Comparison of ENCODE assay signal across 1 cellular context in the genomic region with DNA sequence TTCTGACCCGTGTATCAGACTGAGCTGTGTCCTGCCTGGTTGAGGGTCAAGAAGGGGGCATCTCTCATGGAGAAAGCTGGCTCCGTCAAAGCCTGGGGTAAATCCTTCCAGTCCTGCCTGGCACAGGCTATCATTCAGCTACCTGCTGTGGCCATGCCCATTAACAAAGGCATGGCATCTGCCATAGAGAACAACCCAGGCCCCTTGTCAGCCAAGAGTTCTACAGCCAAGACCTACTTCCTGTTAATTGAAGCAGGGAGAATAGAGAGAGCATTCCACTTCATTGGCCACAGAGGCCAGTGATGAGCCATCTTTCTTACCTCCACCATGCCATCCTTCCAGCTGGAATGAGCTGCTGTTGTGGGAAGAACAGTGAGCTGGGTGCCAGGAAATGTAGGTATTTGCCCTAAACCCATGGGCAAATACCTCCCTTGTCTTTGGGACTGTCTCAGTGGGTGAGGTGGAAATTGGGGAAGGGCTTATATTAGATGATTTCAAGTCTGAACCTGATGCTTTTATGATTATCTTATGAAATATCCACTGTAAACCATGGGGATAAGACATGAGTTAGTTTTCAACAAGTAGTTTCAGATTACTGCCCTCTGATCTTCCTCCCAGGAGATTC.
TF ChIP-seq lines count a peak whose summit lies in the region.

No MANE protein-coding gene starts in this region.

TF ChIP-seq in H1, 55 proteins besides CTCF, POLR2A, EP300 and RAD21:
- no peak for TF ChIP-seq CBX5 (IDR thresholded peaks at IDR 0.05; ENCODE audit: low read depth, low read length)
- no peak for TF ChIP-seq CBX8 (IDR thresholded peaks at IDR 0.05; ENCODE audit: borderline replicate concordance, low read depth, low read length)
- no peak for TF ChIP-seq ZNF274 (IDR thresholded peaks at IDR 0.05; ENCODE audit: borderline replicate concordance, extremely low read depth, low read length)
- TF ChIP-seq, protein P1, sequence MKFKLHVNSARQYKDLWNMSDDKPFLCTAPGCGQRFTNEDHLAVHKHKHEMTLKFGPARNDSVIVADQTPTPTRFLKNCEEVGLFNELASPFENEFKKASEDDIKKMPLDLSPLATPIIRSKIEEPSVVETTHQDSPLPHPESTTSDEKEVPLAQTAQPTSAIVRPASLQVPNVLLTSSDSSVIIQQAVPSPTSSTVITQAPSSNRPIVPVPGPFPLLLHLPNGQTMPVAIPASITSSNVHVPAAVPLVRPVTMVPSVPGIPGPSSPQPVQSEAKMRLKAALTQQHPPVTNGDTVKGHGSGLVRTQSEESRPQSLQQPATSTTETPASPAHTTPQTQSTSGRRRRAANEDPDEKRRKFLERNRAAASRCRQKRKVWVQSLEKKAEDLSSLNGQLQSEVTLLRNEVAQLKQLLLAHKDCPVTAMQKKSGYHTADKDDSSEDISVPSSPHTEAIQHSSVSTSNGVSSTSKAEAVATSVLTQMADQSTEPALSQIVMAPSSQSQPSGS (IDR thresholded peaks at IDR 0.05; ENCODE audit: low read length): no peak
- TF ChIP-seq HDAC6 (IDR thresholded peaks at IDR 0.05; ENCODE audit: low read depth, low read length): no peak
- TF ChIP-seq RNF2 (IDR thresholded peaks at IDR 0.05; ENCODE audit: borderline replicate concordance, low read depth, low read length, missing control alignments, poor library complexity, severe bottlenecking): no peak
- no peak for TF ChIP-seq BCL11A (IDR thresholded peaks at IDR 0.05; ENCODE audit: low read depth in 2 of 2, low read length in 2 of 2)
